In the genomic region with DNA sequence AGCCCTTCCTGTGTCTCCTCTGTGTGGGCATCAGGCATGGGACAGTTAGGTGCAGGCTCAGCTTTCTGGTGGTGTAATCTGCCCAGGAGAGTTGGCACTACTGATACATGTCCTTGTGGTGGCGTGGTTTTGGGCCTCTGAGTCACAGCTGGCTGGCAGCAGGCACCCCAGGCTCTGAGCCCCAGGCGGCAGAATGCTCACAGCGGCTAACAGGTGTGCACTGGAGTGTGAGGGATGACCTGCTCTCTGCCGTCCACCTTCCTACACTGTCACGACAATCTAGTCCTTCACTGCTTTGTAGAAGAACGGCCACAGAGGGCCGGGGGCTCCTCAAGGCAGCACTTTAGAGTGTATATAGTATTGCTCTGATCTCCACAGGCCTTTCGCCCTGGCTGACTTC, we compare ENCODE assay signal across 11 cellular contexts.
DNase-seq lines count a peak whose midpoint lies in the region; ATAC-seq, FAIRE-seq and TF ChIP-seq lines count a peak whose summit lies in the region.
"Had no signal": no experiment of that assay in that cellular context is flagged by ENCODE, and none has a peak within 500 bp of the region (broad histone marks: within the 10 kb centered on the region; RNA-seq: fewer than 3 reads in every experiment).

No MANE protein-coding gene starts in this region.

- no peak overlapping the region for H3K4me2 ChIP-seq in H1 (ENCODE audit: insufficient read depth in 1 of 2, low read depth in 2 of 2, low read length in 2 of 2)

- H3K4me3 ChIP-seq in H1 (ENCODE audit: extremely low read depth in 1 of 4, insufficient read depth in 2 of 4, low read depth in 3 of 4, low read length in 4 of 4) (no peak overlapping the region), gastrocnemius medialis (no peak overlapping the region)
- H3K4me3 ChIP-seq: SJSA1 had no signal

- H2BK20ac ChIP-seq in H1 (ENCODE audit: low read length) = no peak overlapping the region

- H2BK15ac ChIP-seq in H1 (ENCODE audit: low read length) = no peak overlapping the region

- no peak overlapping the region for H3K4ac ChIP-seq in H1 (replicated peaks; ENCODE audit: insufficient read length, low read depth, low read length)

- POLR2A ChIA-PET in H1 (lab: Charles Lee; ENCODE audit: partially characterized antibody) = interaction anchor here (0.6 to 0.7 kb wide), 2 partner anchors 283 to 810 kb away, joined by 3 read pairs; no protein-coding TSS in a partner anchor

- no peaks in the 10 kb centered on the region for H3K79me1 ChIP-seq in H1 (ENCODE audit: low read depth, low read length)

- H3K18ac ChIP-seq in H1 (ENCODE audit: extremely low read depth, low read length) = no peak overlapping the region

- CTCF ChIA-PET in H1 (lab: Charles Lee; ENCODE audit: partially characterized antibody) = interaction anchor here (0.5 to 5.3 kb wide), 23 partner anchors 10 to 1192 kb away, joined by 3 to 48 read pairs (median 7); no protein-coding TSS in a partner anchor

- no peak overlapping the region for H4K5ac ChIP-seq in H1 (ENCODE audit: insufficient read length, low read depth, low read length)

- 88% methylated on average over 8 of the region's 8 CpGs; no CpG with 5 or more reads in 1 of the 2 experiments for WGBS in H1 (ENCODE audit: extremely low coverage in 1 of 2, insufficient coverage in 1 of 2, insufficient read length in 1 of 2, insufficient replicate concordance in 2 of 2, low coverage in 1 of 2, low lambda C conversion rate in 2 of 2, missing lambda C conversion rate in 1 of 2), 2 experiments

- no peak overlapping the region for H4K91ac ChIP-seq in H1 (replicated peaks; ENCODE audit: insufficient read length, low read length)

- TF ChIP-seq EP300 in H1 (IDR thresholded peaks at IDR 0.05; ENCODE audit: borderline replicate concordance in 1 of 2, low read depth in 2 of 2, low read length in 2 of 2) = no peak

- TF ChIP-seq POLR2A in H1 (IDR thresholded peaks at IDR 0.05; ENCODE audit: control extremely low read depth in 1 of 2, low read depth in 2 of 2, low read length in 2 of 2) (no peak), gastrocnemius medialis (IDR thresholded peaks at IDR 0.05) (peak; percentile 23 to 48)

- in situ Hi-C loops in gastrocnemius medialis (cut with MboI; ENCODE audit: low sequenced_read_pairs in 4 of 4) = no loop called here

- no peak overlapping the region for H2BK120ac ChIP-seq in H1 (replicated peaks; ENCODE audit: low read depth, low read length)

- TF ChIP-seq RAD21 in H1 (IDR thresholded peaks at IDR 0.05 in 1 of 2, conservative IDR thresholded peaks at IDR 0.05 in 1 of 2; ENCODE audit: low read depth in 2 of 2, low read length in 2 of 2) = no peak

- DNase-seq in SHP77 (lab: John Stamatoyannopoulos, UW) (peak; percentile 29 to 46), SHP77 treated with DMSO at 0.1 percent for 48 hours (lab: John Stamatoyannopoulos, UW) (no peak), M059J (ENCODE audit: low read depth) (peak; percentile 85), H1 (ENCODE audit: low read depth in 1 of 2, low spot score in 2 of 2) (no peak), gastrocnemius medialis (peak; percentile 92 to 96), D341Med (ENCODE audit: low spot score) (no peak), NCI-H226 (no peak)
- DNase-seq: NCI-H2081 treated with DMSO at 0.1 percent for 48 hours had no signal

- no peak for TF ChIP-seq CTCF in H1 (IDR thresholded peaks at IDR 0.05; ENCODE audit: control extremely low read depth in 1 of 3, insufficient read depth in 1 of 3, low read depth in 1 of 3, low read length in 3 of 3)
- TF ChIP-seq CTCF in gastrocnemius medialis (IDR thresholded peaks at IDR 0.05 in 4 of 5, conservative IDR thresholded peaks at IDR 0.05 in 1 of 5) = no peak

- H3K36me3 ChIP-seq in H1 (ENCODE audit: control insufficient read depth in 2 of 4, insufficient read depth in 4 of 4, low read length in 3 of 4) (no peaks in the 10 kb centered on the region), gastrocnemius medialis (no peaks in the 10 kb centered on the region)
- H3K36me3 ChIP-seq: SJSA1 had no signal

- no peaks in the 10 kb centered on the region for H4K20me1 ChIP-seq in H1 (replicated peaks in 1 of 2; ENCODE audit: control insufficient read depth in 1 of 2, insufficient read depth in 2 of 2, low read length in 2 of 2)

- no peaks in the 10 kb centered on the region for H3K23me2 ChIP-seq in H1 (ENCODE audit: low read depth, low read length)

- H3K56ac ChIP-seq in H1 (replicated peaks; ENCODE audit: insufficient read length, low read depth, low read length) = no peak overlapping the region

- no peak overlapping the region for H3K9ac ChIP-seq in H1 (replicated peaks in 1 of 4; ENCODE audit: extremely low read depth in 1 of 4, low read depth in 3 of 4, low read length in 3 of 4)

- H3K23ac ChIP-seq in H1 (ENCODE audit: insufficient read length) = no peak overlapping the region

- no peak for FAIRE-seq in H1 (lab: Jason Lieb, UNC)
- FAIRE-seq: A204.1 had no signal

- no peak overlapping the region for H3K27ac ChIP-seq in H1 (ENCODE audit: low read depth, low read length)
- H3K27ac ChIP-seq in gastrocnemius medialis = peak overlapping the region; percentile 92 to 94 (median 94)
- H3K27ac ChIP-seq: SJSA1 had no signal

- H3K27me3 ChIP-seq in H1 (replicated peaks in 1 of 4; ENCODE audit: control insufficient read depth in 3 of 4, extremely low read depth in 1 of 4, insufficient read depth in 3 of 4, low read length in 3 of 4) (no peaks in the 10 kb centered on the region), gastrocnemius medialis (no peaks in the 10 kb centered on the region)
- H3K27me3 ChIP-seq: SJSA1 had no signal

- H2AFZ ChIP-seq in H1 (ENCODE audit: low read length) = no peak overlapping the region

- ATAC-seq in gastrocnemius medialis (peak; percentile 88 to 89), GM18520 (IDR thresholded peaks at IDR 0.05; ENCODE audit: unreplicated experiment) (no peak)

- no peaks in the 10 kb centered on the region for H3K9me3 ChIP-seq in H1 (ENCODE audit: insufficient read depth in 2 of 2, low read depth in 1 of 2, low read length in 1 of 2)
- H3K9me3 ChIP-seq in gastrocnemius medialis = no peaks in the 10 kb centered on the region
- H3K9me3 ChIP-seq: SJSA1 had no signal

- no peaks in the 10 kb centered on the region for H3K79me2 ChIP-seq in H1 (ENCODE audit: control insufficient read depth in 1 of 2, insufficient read depth in 2 of 2, low read length in 2 of 2)

- no peak overlapping the region for H2BK5ac ChIP-seq in H1 (ENCODE audit: low read depth, low read length)

- intact Hi-C loops in gastrocnemius medialis (cut with DNase I; ENCODE audit: low total_unique reads) = loop anchor here (5.0 to 10.0 kb wide), 3 partner anchors 147 to 1265 kb away; no protein-coding TSS in a partner anchor

- peak overlapping the region; percentile 60; the same call in 1 of the 2 replicates for H2BK12ac ChIP-seq in H1 (ENCODE audit: low read depth, low read length)

- H3K4me1 ChIP-seq in H1 (replicated peaks in 1 of 4; ENCODE audit: control insufficient read depth in 3 of 4, insufficient read depth in 4 of 4, low read length in 3 of 4) (peaks cover 0 to 6% (median under 1%) of the 10 kb centered on the region in 4 experiments; a peak in 4 of 7 replicates), gastrocnemius medialis (peaks cover 45 to 55% of the 10 kb centered on the region in 2 donors)

- no peak overlapping the region for H3K14ac ChIP-seq in H1 (ENCODE audit: insufficient read length)

- no peak overlapping the region for H2AK5ac ChIP-seq in H1 (ENCODE audit: low read depth, low read length)

- H4K8ac ChIP-seq in H1 (ENCODE audit: extremely low read depth, insufficient read depth, low read length) = no peak overlapping the region

TF ChIP-seq in H1, 55 proteins besides CTCF, POLR2A, EP300 and RAD21:
- TF ChIP-seq CBX5 (IDR thresholded peaks at IDR 0.05; ENCODE audit: low read depth, low read length) (no peak), SIRT6 (IDR thresholded peaks at IDR 0.05; ENCODE audit: low read length) (no peak), JUND (IDR thresholded peaks at IDR 0.05; ENCODE audit: low read length) (no peak), SIX5 (IDR thresholded peaks at IDR 0.05; ENCODE audit: low read depth, low read length) (no peak), CEBPB (IDR thresholded peaks at IDR 0.05; ENCODE audit: low read depth, low read length) (no peak), NRF1 (IDR thresholded peaks at IDR 0.05; ENCODE audit: low read depth, low read length) (no peak), NANOG (IDR thresholded peaks at IDR 0.05; ENCODE audit: insufficient read depth, low read depth, low read length, poor library complexity, severe bottlenecking) (no peak), HDAC6 (IDR thresholded peaks at IDR 0.05; ENCODE audit: low read depth, low read length) (no peak), GTF2F1 (IDR thresholded peaks at IDR 0.05; ENCODE audit: borderline replicate concordance, low read depth, low read length) (no peak), GABPA (IDR thresholded peaks at IDR 0.05; ENCODE audit: borderline replicate concordance, insufficient read depth, low read length) (no peak), YY1 (IDR thresholded peaks at IDR 0.05; ENCODE audit: low read depth, low read length) (no peak), RNF2 (IDR thresholded peaks at IDR 0.05; ENCODE audit: borderline replicate concordance, low read depth, low read length, missing control alignments, poor library complexity, severe bottlenecking) (no peak), CBX8 (IDR thresholded peaks at IDR 0.05; ENCODE audit: borderline replicate concordance, low read depth, low read length) (no peak), CREB1 (IDR thresholded peaks at IDR 0.05) (no peak), RFX5 (IDR thresholded peaks at IDR 0.05; ENCODE audit: borderline replicate concordance, low read depth, low read length) (no peak), EZH2 (IDR thresholded peaks at IDR 0.05; ENCODE audit: low read depth, low read length, severe bottlenecking) (no peak), SRF (IDR thresholded peaks at IDR 0.05; ENCODE audit: low read depth, low read length) (no peak), CTBP2 (IDR thresholded peaks at IDR 0.05; ENCODE audit: borderline replicate concordance, insufficient read depth, insufficient read length, low read length) (no peak)
- TF ChIP-seq, protein P1, sequence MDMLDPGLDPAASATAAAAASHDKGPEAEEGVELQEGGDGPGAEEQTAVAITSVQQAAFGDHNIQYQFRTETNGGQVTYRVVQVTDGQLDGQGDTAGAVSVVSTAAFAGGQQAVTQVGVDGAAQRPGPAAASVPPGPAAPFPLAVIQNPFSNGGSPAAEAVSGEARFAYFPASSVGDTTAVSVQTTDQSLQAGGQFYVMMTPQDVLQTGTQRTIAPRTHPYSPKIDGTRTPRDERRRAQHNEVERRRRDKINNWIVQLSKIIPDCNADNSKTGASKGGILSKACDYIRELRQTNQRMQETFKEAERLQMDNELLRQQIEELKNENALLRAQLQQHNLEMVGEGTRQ (IDR thresholded peaks at IDR 0.05; ENCODE audit: low read length) = no peak
- TF ChIP-seq, protein P2, sequence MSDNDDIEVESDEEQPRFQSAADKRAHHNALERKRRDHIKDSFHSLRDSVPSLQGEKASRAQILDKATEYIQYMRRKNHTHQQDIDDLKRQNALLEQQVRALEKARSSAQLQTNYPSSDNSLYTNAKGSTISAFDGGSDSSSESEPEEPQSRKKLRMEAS (IDR thresholded peaks at IDR 0.05) = no peak

Comparison
In these comparisons a context has a peak if more than half of its experiments do, and no peak if none do; other contexts are left out.
1. DNase-seq: peak in SHP77 (2 of 2), M059J (single experiment) and gastrocnemius medialis (2 of 2); none in SHP77 treated with DMSO at 0.1 percent for 48 hours (single experiment), H1 (0 of 2), D341Med (single experiment) and NCI-H226 (single experiment).
2. POLR2A ChIP-seq: peak in gastrocnemius medialis (2 of 2); none in H1 (0 of 2).